In genomic region chr19:46712768-46713338, GRCh38 we compare ENCODE assay signal across 1 cellular context.
TF ChIP-seq lines count a peak whose summit lies in the region.

No MANE protein-coding gene starts in this region.

TF ChIP-seq in HEK293, 187 proteins besides CTCF, POLR2A, EP300 and RAD21:
- TF ChIP-seq ZNF664 (tag by site-specific recombination; IDR thresholded peaks at IDR 0.05) = peak; percentile 94
- TF ChIP-seq ZNF121 (tag by site-specific recombination; IDR thresholded peaks at IDR 0.05) = peak; percentile 56; the same call in 1 of the 2 replicates
- TF ChIP-seq ZNF362 (tag by site-specific recombination; IDR thresholded peaks at IDR 0.05) = peak; percentile 70
TF ChIP-seq in HEK293: peak in this region for 3; not testable (repeated sequence) for 184.
